In genomic region chr7:55254596-55255500, GRCh38 we compare ENCODE assay signal across 8 cellular contexts.
DNase-seq lines count a peak whose midpoint lies in the region; ATAC-seq and TF ChIP-seq lines count a peak whose summit lies in the region.

No MANE protein-coding gene starts in this region.

- peak overlapping the region; percentile 88 for H3K4me3 Mint-ChIP-seq in activated naive CD8-positive, alpha-beta T cell
- peak overlapping the region; percentile 85 for H3K4me3 Mint-ChIP-seq in osteocyte (ENCODE audit: unreplicated experiment)

- H3K27me3 ChIP-seq in DND-41 (ENCODE audit: insufficient read depth, low read length, poor library complexity) (no peaks in the 10 kb centered on the region), tibial artery (peaks cover 0 to 13% of the 10 kb centered on the region in 2 donors)

- H3K27ac Mint-ChIP-seq in activated naive CD8-positive, alpha-beta T cell = peak overlapping the region; percentile 11
- peak overlapping the region; percentile 71 for H3K27ac Mint-ChIP-seq in osteocyte (ENCODE audit: unreplicated experiment)

- no peaks in the 10 kb centered on the region for H4K20me1 ChIP-seq in DND-41 (ENCODE audit: insufficient read depth, low read length)

- no peaks in the 10 kb centered on the region for H3K79me2 ChIP-seq in DND-41 (ENCODE audit: insufficient read depth, low read length)

- peaks cover 31% of the 10 kb centered on the region for H3K27me3 Mint-ChIP-seq in activated naive CD8-positive, alpha-beta T cell
- peaks cover 16% of the 10 kb centered on the region for H3K27me3 Mint-ChIP-seq in osteocyte (ENCODE audit: unreplicated experiment)

- no peak overlapping the region for H3K9ac ChIP-seq in DND-41 (ENCODE audit: low read depth, low read length)
- peak overlapping the region; percentile 62 for H3K9ac ChIP-seq in SK-N-MC (ENCODE audit: insufficient read length)

- H3K4me3 ChIP-seq in DND-41 (ENCODE audit: low read depth in 1 of 2, low read length in 2 of 2) (no peak overlapping the region), SK-N-MC (peak overlapping the region; percentile 81), tibial artery (peak overlapping the region; percentile 51 to 73)

- H3K36me3 Mint-ChIP-seq in activated naive CD8-positive, alpha-beta T cell = no peaks in the 10 kb centered on the region
- no peaks in the 10 kb centered on the region for H3K36me3 Mint-ChIP-seq in osteocyte (ENCODE audit: unreplicated experiment)

- TF ChIP-seq CTCF in DND-41 (IDR thresholded peaks at IDR 0.05; ENCODE audit: borderline replicate concordance, extremely low read depth, low read length, poor library complexity, severe bottlenecking) (peak; percentile 36), osteocyte (IDR thresholded peaks at IDR 0.05) (peak; percentile 94), tibial artery (IDR thresholded peaks at IDR 0.05) (peak; percentile 88 to 95)

- H3K36me3 ChIP-seq in DND-41 (ENCODE audit: insufficient read depth, low read length) (no peaks in the 10 kb centered on the region), SK-N-MC (ENCODE audit: insufficient read depth, low read length) (no peaks in the 10 kb centered on the region), tibial artery (no peaks in the 10 kb centered on the region)

- no peak overlapping the region for H3K4me2 ChIP-seq in DND-41 (ENCODE audit: insufficient read depth, low read length)

- ATAC-seq in DND-41 (ENCODE audit: insufficient read depth, low read depth) (0 out of 3 replicates have a peak, but pooled peaks have one; percentile 24), GM21786 (IDR thresholded peaks at IDR 0.05; ENCODE audit: unreplicated experiment) (peak; percentile 69), Right ventricle myocardium inferior (peak; percentile 97)

- H3K9me3 ChIP-seq in DND-41 (ENCODE audit: insufficient read depth, low read length, severe bottlenecking) (no peaks in the 10 kb centered on the region), SK-N-MC (ENCODE audit: low read depth, low read length) (no peaks in the 10 kb centered on the region), tibial artery (no peaks in the 10 kb centered on the region)

- DNase-seq in DND-41 (no peak), KG1 (lab: John Stamatoyannopoulos, UW) (peak; percentile 41), SK-N-MC (ENCODE audit: low read depth, low spot score) (no peak), Right ventricle myocardium inferior (ENCODE audit: missing footprints) (peak; percentile 90), osteocyte (ENCODE audit: extremely low spot score, unreplicated experiment) (peak; percentile 97), tibial artery (peak; percentile 77 to 91)

- no peaks in the 10 kb centered on the region for H3K9me3 Mint-ChIP-seq in activated naive CD8-positive, alpha-beta T cell (ENCODE audit: low read depth)
- no peaks in the 10 kb centered on the region for H3K9me3 Mint-ChIP-seq in osteocyte (ENCODE audit: unreplicated experiment)

- intact Hi-C loops in Right ventricle myocardium inferior (cut with DNase I) (loop anchor here (1.0 to 10.0 kb wide), 6 partner anchors 120 to 481 kb away; partner anchors contain the start of gene EGFR), tibial artery (cut with DNase I; ENCODE audit: low total_unique reads) (loop anchor here (5.0 to 10.0 kb wide), 4 partner anchors 198 to 478 kb away; partner anchors contain the start of gene EGFR)

- H3K4me1 ChIP-seq in DND-41 (ENCODE audit: insufficient read depth, low read length) = no peaks in the 10 kb centered on the region
- peaks cover 0 to 15% (median 10%) of the 10 kb centered on the region in 4 donors for H3K4me1 ChIP-seq in tibial artery

- no peak overlapping the region for H2AFZ ChIP-seq in DND-41 (ENCODE audit: low read depth, low read length)

- no peak overlapping the region for H3K27ac ChIP-seq in DND-41 (ENCODE audit: low read length)
- no peak overlapping the region for H3K27ac ChIP-seq in SK-N-MC
- peak overlapping the region; percentile 2 to 37 for H3K27ac ChIP-seq in tibial artery

- peaks cover 11% of the 10 kb centered on the region for H3K4me1 Mint-ChIP-seq in activated naive CD8-positive, alpha-beta T cell (ENCODE audit: low read depth)
- H3K4me1 Mint-ChIP-seq in osteocyte (ENCODE audit: unreplicated experiment) = peaks cover 39% of the 10 kb centered on the region

Comparison
In these comparisons a context has a peak if more than half of its experiments do, and no peak if none do; other contexts are left out.
1. ATAC-seq: peak in every context shown above with its lines; median percentile 97 in Right ventricle myocardium inferior; 69 in GM21786; 24 in DND-41.
2. DNase-seq: peak in KG1 (single experiment), Right ventricle myocardium inferior (single experiment), osteocyte (single experiment) and tibial artery (2 of 2); none in DND-41 (single experiment) and SK-N-MC (single experiment).
3. H3K27ac ChIP-seq: peak in tibial artery (2 of 2); none in DND-41 (single experiment) and SK-N-MC (single experiment).
4. H3K4me3 ChIP-seq: peak in SK-N-MC (single experiment) and tibial artery (2 of 2); none in DND-41 (0 of 2).
5. CTCF ChIP-seq: peak in every context shown above with its lines; median percentile 94 in osteocyte; 92 in tibial artery; 36 in DND-41.